29 cellular contexts compared by ENCODE assay signal in the genomic region with DNA sequence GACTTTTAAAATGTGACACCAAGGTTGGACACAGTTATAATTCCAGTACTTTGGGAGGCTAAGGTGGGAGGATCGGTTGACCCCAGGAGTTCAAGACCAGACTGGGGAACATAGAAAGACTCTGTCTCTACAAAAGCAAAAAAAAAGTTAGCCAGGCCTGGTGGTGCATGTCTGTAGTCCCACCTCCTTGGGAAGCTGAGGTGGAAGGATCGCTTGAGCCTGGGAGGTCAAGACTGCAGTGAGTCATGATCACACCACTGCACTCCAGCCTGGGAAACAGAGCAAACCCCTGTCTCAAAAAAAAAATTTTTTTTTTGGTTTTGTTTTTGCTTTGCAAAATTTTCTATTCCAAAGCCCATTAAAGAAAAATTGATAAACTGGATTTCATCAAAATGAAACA.
DNase-seq lines count a peak whose midpoint lies in the region; ATAC-seq, FAIRE-seq and TF ChIP-seq lines count a peak whose summit lies in the region.
"Had no signal": no experiment of that assay in that cellular context is flagged by ENCODE, and none has a peak within 500 bp of the region (broad histone marks: within the 10 kb centered on the region; RNA-seq: fewer than 3 reads in every experiment).

No MANE protein-coding gene starts in this region.

- peaks cover 5% of the 10 kb centered on the region; the same call in 2 of the 3 replicates for H3K9me3 ChIP-seq in A549
- no peaks in the 10 kb centered on the region for H3K9me3 ChIP-seq in ovary
- H3K9me3 ChIP-seq: HAP-1 had no signal

- H3K9me2 ChIP-seq in GM23338 (ENCODE audit: insufficient read depth) = no peaks in the 10 kb centered on the region

- H3K36me3 Mint-ChIP-seq in GM23338 (ENCODE audit: low read depth) = peaks cover 4% of the 10 kb centered on the region; the same call in 2 of the 3 replicates
- H3K36me3 Mint-ChIP-seq in Calu3 (ENCODE audit: insufficient read depth, unreplicated experiment) = no peaks in the 10 kb centered on the region
- H3K36me3 Mint-ChIP-seq: activated naive CD8-positive, alpha-beta T cell treated with anti-CD3 and anti-CD28 coated beads, Interleukin-2, amount 10 ng/mL, durations not matched to agents 7 days and 5 days had no signal

- CTCF ChIA-PET in A549 (lab: Yijun Ruan, JAX) = no interaction called here
- CTCF ChIA-PET in Calu3 (lab: Charles Lee) = no interaction called here

- TF ChIP-seq EP300 in A549 (IDR thresholded peaks at IDR 0.05) (no peak), ovary (IDR thresholded peaks at IDR 0.05) (no peak)

- no peaks in the 10 kb centered on the region for H3F3A ChIP-seq in GM23338 (replicated peaks; ENCODE audit: low read depth)

- H3K4me1 ChIP-seq in A549 (peaks cover 15% of the 10 kb centered on the region; the same call in 2 of the 3 replicates), GM23338 (ENCODE audit: insufficient read depth) (peaks cover 16% of the 10 kb centered on the region; the same call in 1 of the 2 replicates), ovary (ENCODE audit: insufficient read depth) (no peaks in the 10 kb centered on the region)
- H3K4me1 ChIP-seq: HAP-1, left ventricle myocardium inferior, psoas muscle had no signal

- H4K20me1 ChIP-seq in GM23338 (replicated peaks; ENCODE audit: insufficient read depth) = no peaks in the 10 kb centered on the region

- ATAC-seq in A549 = no peak
- ATAC-seq in GM23338 = no peak
- no peak for ATAC-seq in HG03457 (IDR thresholded peaks at IDR 0.05; ENCODE audit: unreplicated experiment)
- ATAC-seq: naive thymus-derived CD8-positive, alpha-beta T cell; psoas muscle; Right ventricle myocardium inferior; stimulated activated naive CD8-positive, alpha-beta T cell treated with anti-CD3 and anti-CD28 coated beads, Interleukin-15, amount 100 ng/mL, for 72 hours had no signal

- H3K27me3 Mint-ChIP-seq in GM23338 (ENCODE audit: insufficient read depth, low read depth, poor library complexity) (peaks cover 2% of the 10 kb centered on the region), Calu3 (ENCODE audit: unreplicated experiment) (no peaks in the 10 kb centered on the region)
- H3K27me3 Mint-ChIP-seq: CD4-positive, alpha-beta memory T cell; naive thymus-derived CD8-positive, alpha-beta T cell; stimulated activated naive CD8-positive, alpha-beta T cell treated with anti-CD3 and anti-CD28 coated beads, Interleukin-15, amount 100 ng/mL, for 72 hours had no signal

- no peak overlapping the region for H3K27ac ChIP-seq in A549
- no peak overlapping the region for H3K27ac ChIP-seq in GM23338 (ENCODE audit: low read depth)
- no peak overlapping the region for H3K27ac ChIP-seq in ovary
- H3K27ac ChIP-seq: hepatocyte, left ventricle myocardium inferior, psoas muscle had no signal

- no peak overlapping the region for H3K27ac Mint-ChIP-seq in GM23338
- no peak overlapping the region for H3K27ac Mint-ChIP-seq in Calu3 (ENCODE audit: unreplicated experiment)
- H3K27ac Mint-ChIP-seq: activated naive CD8-positive, alpha-beta T cell treated with anti-CD3 and anti-CD28 coated beads, Interleukin-2, amount 10 ng/mL, durations not matched to agents 7 days and 5 days; CD4-positive, alpha-beta memory T cell; naive thymus-derived CD8-positive, alpha-beta T cell; stimulated activated naive CD8-positive, alpha-beta T cell treated with anti-CD3 and anti-CD28 coated beads, Interleukin-15, amount 100 ng/mL, for 72 hours had no signal

- H3K4me1 Mint-ChIP-seq in GM23338 (peaks cover 14% of the 10 kb centered on the region), Calu3 (ENCODE audit: low read depth, unreplicated experiment) (no peaks in the 10 kb centered on the region)
- H3K4me1 Mint-ChIP-seq: activated naive CD8-positive, alpha-beta T cell treated with anti-CD3 and anti-CD28 coated beads, Interleukin-2, amount 10 ng/mL, durations not matched to agents 7 days and 5 days; CD4-positive, alpha-beta memory T cell; stimulated activated naive CD8-positive, alpha-beta T cell treated with anti-CD3 and anti-CD28 coated beads, Interleukin-15, amount 100 ng/mL, for 72 hours had no signal

- H3K36me3 ChIP-seq in GM23338 (ENCODE audit: insufficient read depth) = no peaks in the 10 kb centered on the region
- H3K36me3 ChIP-seq in ovary = no peaks in the 10 kb centered on the region
- H3K36me3 ChIP-seq: HAP-1 had no signal

- no peak for TF ChIP-seq RAD21 in A549 (conservative IDR thresholded peaks at IDR 0.05 in 1 of 2, IDR thresholded peaks at IDR 0.05 in 1 of 2)

- H3K27me3 ChIP-seq in GM23338 (ENCODE audit: insufficient read depth) = no peaks in the 10 kb centered on the region
- no peaks in the 10 kb centered on the region for H3K27me3 ChIP-seq in ovary
- H3K27me3 ChIP-seq: hepatocyte had no signal

- no peak overlapping the region for H2AFZ ChIP-seq in GM23338
- H2AFZ ChIP-seq: hepatocyte had no signal

- intact Hi-C loops in ovary (cut with DNase I) = no loop called here
- intact Hi-C loops in Calu3 (cut with micrococcal nuclease; ENCODE audit: unreplicated experiment) = no loop called here

- BruUV-seq in Calu3 (replicated peaks; lab: Mats Ljungman, UMichigan) = no TSS peak

- FAIRE-seq in A549 (lab: Jason Lieb, UNC) = no peak
- FAIRE-seq: frontal cortex had no signal

- H3K4me3 Mint-ChIP-seq in GM23338 (no peak overlapping the region), Calu3 (ENCODE audit: low read depth, unreplicated experiment) (no peak overlapping the region)
- H3K4me3 Mint-ChIP-seq: activated naive CD8-positive, alpha-beta T cell treated with anti-CD3 and anti-CD28 coated beads, Interleukin-2, amount 10 ng/mL, durations not matched to agents 7 days and 5 days; CD4-positive, alpha-beta memory T cell; naive thymus-derived CD8-positive, alpha-beta T cell; stimulated activated naive CD8-positive, alpha-beta T cell treated with anti-CD3 and anti-CD28 coated beads, Interleukin-15, amount 100 ng/mL, for 72 hours had no signal

- POLR2A ChIA-PET in A549 (lab: Yijun Ruan, JAX) = no interaction called here

- no peak for TF ChIP-seq POLR2A in A549 (IDR thresholded peaks at IDR 0.05; ENCODE audit: low read length)
- no peak for TF ChIP-seq POLR2A in ovary (IDR thresholded peaks at IDR 0.05)

- no peak overlapping the region for H3K4me3 ChIP-seq in A549
- H3K4me3 ChIP-seq in astrocyte of the spinal cord (ENCODE audit: low read depth, low read length) = no peak overlapping the region
- no peak overlapping the region for H3K4me3 ChIP-seq in GM23338
- H3K4me3 ChIP-seq in ovary = no peak overlapping the region
- H3K4me3 ChIP-seq: HAP-1, hepatocyte, left ventricle myocardium inferior, psoas muscle, skin epidermis had no signal

- TF ChIP-seq CTCF in A549 (IDR thresholded peaks at IDR 0.05) (no peak), astrocyte of the spinal cord (IDR thresholded peaks at IDR 0.05; ENCODE audit: low read depth, low read length) (no peak), GM23338 (conservative IDR thresholded peaks at IDR 0.05; ENCODE audit: low read depth in 2 of 2) (no peak), ovary (IDR thresholded peaks at IDR 0.05) (no peak), Calu3 (IDR thresholded peaks at IDR 0.05; ENCODE audit: unreplicated experiment) (no peak)

- H3K79me2 ChIP-seq in GM23338 (replicated peaks; ENCODE audit: insufficient read depth) = no peaks in the 10 kb centered on the region
- H3K79me2 ChIP-seq: hepatocyte had no signal

- H3K4me2 ChIP-seq in A549 (peak overlapping the region; percentile 9; the same call in 1 of the 3 replicates), GM23338 (no peak overlapping the region)
- H3K4me2 ChIP-seq: hepatocyte had no signal

- DNase-seq in A549 (ENCODE audit: low read depth in 1 of 2, low spot score in 1 of 2) = no peak
- peak; percentile 68 for DNase-seq in HT1080 (ENCODE audit: low read depth)
- peak; percentile 5 for DNase-seq in astrocyte of the spinal cord (ENCODE audit: low read depth, low spot score)
- peak; percentile 91 for DNase-seq in islet precursor cell
- DNase-seq in GM23338 (ENCODE audit: low spot score) = no peak
- no peak for DNase-seq in ovary
- DNase-seq in Calu3 = no peak
- DNase-seq: 8988T; activated CD8-positive, alpha-beta memory T cell treated with anti-CD3 and anti-CD28 coated beads for 24 hours; activated gamma-delta T cell; activated naive CD8-positive, alpha-beta T cell treated with anti-CD3 and anti-CD28 coated beads, Interleukin-2, amount 10 ng/mL, durations not matched to agents 7 days and 5 days; activated T-cell treated with anti-CD3 and anti-CD28 coated beads, Interleukin-2, amount 50 U/mL, for 1 hour; CD4-positive, alpha-beta memory T cell; DMS153; effector CD4-positive, alpha-beta T cell; GDM1; left ventricle myocardium inferior; naive thymus-derived CD8-positive, alpha-beta T cell; NCI-H1694 treated with DMSO at 0.1 percent for 48 hours; NCI-H524 treated with DMSO at 0.1 percent for 48 hours; nucleus accumbens; psoas muscle; stimulated activated naive CD8-positive, alpha-beta T cell treated with anti-CD3 and anti-CD28 coated beads, Interleukin-15, amount 100 ng/mL, for 72 hours had no signal

- 78% methylated on average over 2 of the region's 2 CpGs for WGBS in A549 (ENCODE audit: missing lambda C conversion rate)
- WGBS in ovary, 3 donors = 72 to 82% (median 77%) methylated on average over 2 of the region's 2 CpGs

- H3K9me3 Mint-ChIP-seq in GM23338 (peaks cover 7% of the 10 kb centered on the region; the same call in 2 of the 3 replicates), Calu3 (ENCODE audit: low read depth, unreplicated experiment) (peaks cover 5% of the 10 kb centered on the region)
- H3K9me3 Mint-ChIP-seq: activated naive CD8-positive, alpha-beta T cell treated with anti-CD3 and anti-CD28 coated beads, Interleukin-2, amount 10 ng/mL, durations not matched to agents 7 days and 5 days had no signal

- in situ Hi-C loops in astrocyte of the spinal cord (cut with HindIII; ENCODE audit: low sequenced_read_pairs) = no loop called here

TF ChIP-seq in A549, 52 proteins besides CTCF, POLR2A, EP300 and RAD21:
- TF ChIP-seq ZC3H11A (IDR thresholded peaks at IDR 0.05) = no peak
- TF ChIP-seq JUN (IDR thresholded peaks at IDR 0.05) = no peak
- TF ChIP-seq FOSL2 (IDR thresholded peaks at IDR 0.05) = no peak
- no peak for TF ChIP-seq FOSL2 (CRISPR knock-in tag; IDR thresholded peaks at IDR 0.05)

TF ChIP-seq in GM23338, 12 proteins besides CTCF, POLR2A, EP300 and RAD21 (continues in another document):
- TF ChIP-seq NANOG (IDR thresholded peaks at IDR 0.05; ENCODE audit: borderline replicate concordance) = no peak
- no peak for TF ChIP-seq ZNF114 (CRISPR knock-in tag; IDR thresholded peaks at IDR 0.05)
- TF ChIP-seq, protein P1, sequence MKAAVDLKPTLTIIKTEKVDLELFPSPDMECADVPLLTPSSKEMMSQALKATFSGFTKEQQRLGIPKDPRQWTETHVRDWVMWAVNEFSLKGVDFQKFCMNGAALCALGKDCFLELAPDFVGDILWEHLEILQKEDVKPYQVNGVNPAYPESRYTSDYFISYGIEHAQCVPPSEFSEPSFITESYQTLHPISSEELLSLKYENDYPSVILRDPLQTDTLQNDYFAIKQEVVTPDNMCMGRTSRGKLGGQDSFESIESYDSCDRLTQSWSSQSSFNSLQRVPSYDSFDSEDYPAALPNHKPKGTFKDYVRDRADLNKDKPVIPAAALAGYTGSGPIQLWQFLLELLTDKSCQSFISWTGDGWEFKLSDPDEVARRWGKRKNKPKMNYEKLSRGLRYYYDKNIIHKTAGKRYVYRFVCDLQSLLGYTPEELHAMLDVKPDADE (IDR thresholded peaks at IDR 0.05) = no peak
- no peak for TF ChIP-seq STAT1 (IDR thresholded peaks at IDR 0.05; ENCODE audit: unreplicated experiment)

Comparison
In these comparisons a context has a peak if more than half of its experiments do, and no peak if none do; other contexts are left out.
1. DNase-seq: peak in HT1080 (single experiment), astrocyte of the spinal cord (single experiment) and islet precursor cell (single experiment); none in A549 (0 of 2), GM23338 (single experiment), ovary (0 of 5) and Calu3 (single experiment).